ENCODE assay signal across 8 cellular contexts in genomic region chr19:18279266-18279515, GRCh38. TPM values are rescaled to one million over a fixed set of nuclear protein-coding genes. Genes with fewer than 3 reads are reported as not detected.
DNase-seq lines count a peak whose midpoint lies in the region; ATAC-seq and TF ChIP-seq lines count a peak whose summit lies in the region.

No MANE protein-coding gene starts in this region.

- H3K27me3 ChIP-seq in body of pancreas = no peaks in the 10 kb centered on the region
- H3K27me3 ChIP-seq in lung (ENCODE audit: control insufficient read depth, insufficient read depth) = no peaks in the 10 kb centered on the region
- H3K27me3 ChIP-seq in upper lobe of left lung = no peaks in the 10 kb centered on the region

- H3K9me3 ChIP-seq in body of pancreas = no peaks in the 10 kb centered on the region
- H3K9me3 ChIP-seq in lung (ENCODE audit: control insufficient read depth in 2 of 2, insufficient read depth in 1 of 2, low read length in 1 of 2) = peaks cover 0 to 2% of the 10 kb centered on the region in 2 donors
- no peaks in the 10 kb centered on the region for H3K9me3 ChIP-seq in upper lobe of left lung

- H3K27me3 Mint-ChIP-seq in activated naive CD4-positive, alpha-beta T cell treated with anti-CD3 and anti-CD28 coated beads, Interleukin-2, amount 10 ng/mL, durations not matched to agents 7 days and 5 days = peaks cover 4% of the 10 kb centered on the region

- H3K4me1 ChIP-seq in body of pancreas (peaks cover 62% of the 10 kb centered on the region), lung (ENCODE audit: control insufficient read depth in 2 of 2, insufficient read depth in 2 of 2, low read length in 2 of 2) (peaks cover 5 to 25% of the 10 kb centered on the region in 2 donors), upper lobe of left lung (peaks cover 51 to 64% (median 58%) of the 10 kb centered on the region in 4 donors)

- DNase-seq in activated naive CD4-positive, alpha-beta T cell treated with anti-CD3 and anti-CD28 coated beads, Interleukin-2, amount 10 ng/mL, durations not matched to agents 7 days and 5 days = no peak
- DNase-seq in activated naive CD4-positive, alpha-beta T cell (lab: John Stamatoyannopoulos, UW) = no peak
- DNase-seq in body of pancreas (no peak), lung (ENCODE audit: low spot score) (no peak), upper lobe of left lung (no peak), NCI-H510A (lab: John Stamatoyannopoulos, UW) (no peak), activated gamma-delta T cell (lab: John Stamatoyannopoulos, UW) (no peak)

- H3K4me3 Mint-ChIP-seq in activated naive CD4-positive, alpha-beta T cell treated with anti-CD3 and anti-CD28 coated beads, Interleukin-2, amount 10 ng/mL, durations not matched to agents 7 days and 5 days = peak overlapping the region; percentile 95

- TF ChIP-seq CTCF in body of pancreas (IDR thresholded peaks at IDR 0.05) (no peak), lung (IDR thresholded peaks at IDR 0.05; ENCODE audit: control extremely low read depth, extremely low read depth) (no peak), upper lobe of left lung (IDR thresholded peaks at IDR 0.05) (no peak)

- H3K4me3 ChIP-seq in body of pancreas (peak overlapping the region; percentile 65 to 90), lung (peak overlapping the region; percentile 82), upper lobe of left lung (peak overlapping the region; percentile 38 to 99 (median 80))

- TF ChIP-seq POLR2A in body of pancreas (IDR thresholded peaks at IDR 0.05) = no peak
- no peak for TF ChIP-seq POLR2A in upper lobe of left lung (IDR thresholded peaks at IDR 0.05)

- WGBS in body of pancreas, 2 donors = 0% methylated on average over 5 of the region's 5 CpGs
- 2 to 7% methylated on average over 5 of the region's 5 CpGs for WGBS in lung, 2 donors
- WGBS in upper lobe of left lung, 2 donors = 1 to 2% methylated on average over 5 of the region's 5 CpGs

- intact Hi-C loops in body of pancreas (cut with DNase I) = loop anchor here (10.0 kb wide), 1 partner anchor 56 kb away; no protein-coding TSS in a partner anchor

- H3K27ac ChIP-seq in body of pancreas = peak overlapping the region; percentile 97 to 100 (median 100)
- H3K27ac ChIP-seq in lung (ENCODE audit: low read depth in 1 of 2, low read length in 1 of 2) = peak overlapping the region; percentile 99 to 100
- peak overlapping the region; percentile 100 for H3K27ac ChIP-seq in upper lobe of left lung

- no peak for TF ChIP-seq EP300 in upper lobe of left lung (IDR thresholded peaks at IDR 0.05)

- peaks cover 47% of the 10 kb centered on the region for H3K36me3 Mint-ChIP-seq in activated naive CD4-positive, alpha-beta T cell treated with anti-CD3 and anti-CD28 coated beads, Interleukin-2, amount 10 ng/mL, durations not matched to agents 7 days and 5 days

- peaks cover 57% of the 10 kb centered on the region for H3K4me1 Mint-ChIP-seq in activated naive CD4-positive, alpha-beta T cell treated with anti-CD3 and anti-CD28 coated beads, Interleukin-2, amount 10 ng/mL, durations not matched to agents 7 days and 5 days

- ATAC-seq in body of pancreas (no peak), lung (ENCODE audit: insufficient read depth, low FRiP score) (no peak), upper lobe of left lung (ENCODE audit: low FRiP score in 2 of 2) (no peak), GM21447 (IDR thresholded peaks at IDR 0.05; ENCODE audit: unreplicated experiment) (no peak)

- H3K27ac Mint-ChIP-seq in activated naive CD4-positive, alpha-beta T cell treated with anti-CD3 and anti-CD28 coated beads, Interleukin-2, amount 10 ng/mL, durations not matched to agents 7 days and 5 days = peak overlapping the region; percentile 99

- no peaks in the 10 kb centered on the region for H3K9me3 Mint-ChIP-seq in activated naive CD4-positive, alpha-beta T cell treated with anti-CD3 and anti-CD28 coated beads, Interleukin-2, amount 10 ng/mL, durations not matched to agents 7 days and 5 days

- H3K36me3 ChIP-seq in body of pancreas (replicated peaks in 1 of 2; ENCODE audit: insufficient read depth in 1 of 2, low read depth in 2 of 2) (peaks cover 6 to 7% of the 10 kb centered on the region in 2 donors), lung (ENCODE audit: control insufficient read depth in 2 of 2, insufficient read depth in 2 of 2, low read length in 2 of 2) (peaks cover 0 to 16% of the 10 kb centered on the region in 2 donors), upper lobe of left lung (peaks cover 3 to 35% (median 16%) of the 10 kb centered on the region in 4 donors)

- CTCF ChIA-PET in activated naive CD4-positive, alpha-beta T cell treated with anti-CD3 and anti-CD28 coated beads, Interleukin-2, amount 10 ng/mL, durations not matched to agents 7 days and 5 days (lab: Charles Lee) = interaction anchor here (0.7 to 9.5 kb wide), 23 partner anchors 10 to 188 kb away, joined by 3 to 236 read pairs (median 7); partner anchors contain the start of genes LSM4, MPV17L2, PGPEP1 and PIK3R2

RNA-seq across cellular contexts. Expression of gene JUND, which starts 2.2 kb away (rescaled TPM):
- total RNA-seq in body of pancreas (100 to 1,000 TPM; 250 to 607 TPM), lung (100 to 1,000 TPM; 209 to 290 TPM), upper lobe of left lung (1,000 to 10,000 TPM in 1 of 6 donors, 100 to 1,000 TPM in 5; 281 to 1,101 (median 639) TPM)
- polyA plus RNA-seq in lung = 100 to 1,000 TPM; 161 to 204 TPM

RNA-seq across cellular contexts. Expression of gene IQCN, which starts 4.9 kb away (rescaled TPM):
- total RNA-seq in body of pancreas (1 to 10 TPM; 5.6 to 7.0 TPM), lung (1 to 10 TPM; 1.3 to 5.5 TPM), upper lobe of left lung (10 to 100 TPM in 3 of 6 donors, 1 to 10 TPM in 3; 6.3 to 58.7 (median 11.7) TPM)
- 1 to 10 TPM in 1 of 2 donors, under 1 TPM in 1; 0.69 to 5.2 TPM for polyA plus RNA-seq in lung

RNA-seq across cellular contexts. Expression of gene LSM4, which starts 43.7 kb away (rescaled TPM):
- total RNA-seq in body of pancreas (10 to 100 TPM; 45.7 to 94.6 TPM), lung (100 to 1,000 TPM in 1 of 2 donors, 10 to 100 TPM in 1; 67.7 to 114 TPM), upper lobe of left lung (100 to 1,000 TPM in 4 of 6 donors, 10 to 100 TPM in 2; 39.8 to 147 (median 107) TPM)
- polyA plus RNA-seq in lung = 100 to 1,000 TPM; 114 to 217 TPM

RNA-seq across cellular contexts. Expression of gene PDE4C, which starts 53.0 kb away (rescaled TPM):
- total RNA-seq in body of pancreas (under 1 TPM; under 0.01 to 0.26 TPM), lung (10 to 100 TPM in 1 of 2 donors, 1 to 10 TPM in 1; 3.6 to 32.4 TPM), upper lobe of left lung (100 to 1,000 TPM in 1 of 6 donors, 10 to 100 TPM in 4, 1 to 10 TPM in 1; 6.4 to 479 (median 21.0) TPM)
- 1 to 10 TPM in 1 of 2 donors, under 1 TPM in 1; 0.32 to 4.8 TPM for polyA plus RNA-seq in lung
